ENCODE assay signal across 8 cellular contexts in the genomic region with DNA sequence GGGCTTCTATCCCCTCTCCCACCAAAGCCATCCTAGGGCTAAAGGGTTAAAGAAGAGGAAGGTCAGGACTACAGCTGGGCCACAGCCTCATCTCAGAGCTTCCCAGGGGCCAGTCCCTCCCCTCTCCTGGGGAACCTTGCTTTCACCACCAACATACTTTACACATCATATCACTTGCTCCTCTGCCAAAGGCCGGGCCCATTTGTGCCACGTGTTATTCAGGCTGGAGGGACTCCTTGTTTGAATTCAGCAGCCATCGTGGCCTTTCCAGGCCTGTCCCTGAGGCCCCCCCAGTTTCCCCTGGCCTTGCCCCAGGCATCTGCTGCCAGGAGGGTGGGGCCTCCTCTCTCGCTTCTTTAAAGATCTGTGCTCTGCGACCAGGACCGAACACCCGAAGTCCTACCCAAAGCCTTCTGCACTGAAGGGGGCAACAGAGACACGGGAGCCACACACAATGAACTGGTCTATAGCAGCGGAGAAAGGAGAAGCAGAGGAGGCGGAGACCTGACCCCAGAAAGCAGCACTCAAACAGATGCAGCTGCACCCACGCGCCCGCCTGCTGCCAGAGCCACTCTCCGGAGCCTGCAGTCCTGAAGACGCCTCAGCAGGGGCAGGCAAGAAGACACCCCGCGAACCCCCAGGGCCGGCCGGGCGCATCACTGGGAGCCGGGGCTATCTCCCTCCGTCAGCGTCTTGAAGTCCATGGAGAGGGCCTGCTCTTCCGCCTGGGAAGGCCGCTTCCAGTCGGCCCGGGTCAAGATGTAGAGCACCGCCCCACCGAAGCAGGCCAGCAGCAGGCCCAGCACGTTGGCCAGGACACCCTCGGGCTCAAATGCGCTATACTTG. TPM values are rescaled to one million over a fixed set of nuclear protein-coding genes. Genes with fewer than 3 reads are reported as not detected.
A peak's percentile ranks its signal among the peaks of the same experiment; 100 is the strongest.
DNase-seq lines count a peak whose midpoint lies in the region; ATAC-seq and TF ChIP-seq lines count a peak whose summit lies in the region.

No MANE protein-coding gene starts in this region.

- H3K36me3 ChIP-seq in HEK293 (ENCODE audit: control insufficient read depth in 2 of 2, insufficient read depth in 1 of 2, low read length in 2 of 2), result peaks cover 0 to 6% of the 10 kb centered on the region in 2 experiments; a peak in 1 of 3 replicates
- H3K36me3 ChIP-seq in heart right ventricle, result peaks cover 0 to 5% (median 0%) of the 10 kb centered on the region in 9 donors
- H3K36me3 ChIP-seq in spleen, result peaks cover 0 to 6% (median 0%) of the 10 kb centered on the region in 6 donors

- H3K4me1 ChIP-seq in HEK293 (ENCODE audit: control insufficient read depth, insufficient read depth, low read length) (no peaks in the 10 kb centered on the region; the same call in 1 of the 2 replicates), heart right ventricle (peaks cover 24 to 70% (median 59%) of the 10 kb centered on the region in 9 donors), spleen (peaks cover 0 to 60% (median 40%) of the 10 kb centered on the region in 6 donors)

- H3K27me3 ChIP-seq in heart right ventricle, result no peaks in the 10 kb centered on the region
- H3K27me3 ChIP-seq in spleen (replicated peaks in 1 of 7), result peaks cover 0 to 7% (median 0%) of the 10 kb centered on the region in 7 donors

- H3K36me3 Mint-ChIP-seq in activated CD4-positive, alpha-beta memory T cell treated with anti-CD3 and anti-CD28 coated beads, Interleukin-2, amount 10 ng/mL, durations not matched to agents 7 days and 5 days (ENCODE audit: low read depth), result peaks cover 14% of the 10 kb centered on the region

- peak overlapping the region; percentile 84 for H3K27ac Mint-ChIP-seq in activated CD4-positive, alpha-beta memory T cell treated with anti-CD3 and anti-CD28 coated beads, Interleukin-2, amount 10 ng/mL, durations not matched to agents 7 days and 5 days

- no peak for TF ChIP-seq POLR2A in spleen (IDR thresholded peaks at IDR 0.05)

- peak overlapping the region; percentile 9; the same call in 1 of the 2 replicates for H3K27ac ChIP-seq in HEK293 (ENCODE audit: extremely low read depth, low read depth, low read length)
- peak overlapping the region in 9 of 10 donors; percentile 24 to 79 (median 65) for H3K27ac ChIP-seq in heart right ventricle
- peak overlapping the region in 3 of 8 donors; percentile 39 to 47 (median 42) for H3K27ac ChIP-seq in spleen

- CTCF ChIA-PET in HEK293 (lab: Yijun Ruan, JAX), result interaction anchor here (0.8 to 8.8 kb wide), 10 partner anchors 7 to 178 kb away, joined by 3 to 74 read pairs (median 5); a partner anchor contains a TSS
- CTCF ChIA-PET in activated CD4-positive, alpha-beta memory T cell treated with anti-CD3 and anti-CD28 coated beads, Interleukin-2, amount 10 ng/mL, durations not matched to agents 7 days and 5 days (lab: Charles Lee), result interaction anchor here (0.7 to 3.5 kb wide), 17 partner anchors 8 to 276 kb away, joined by 3 to 33 read pairs (median 6); a partner anchor contains a TSS

- ATAC-seq in heart right ventricle (peak; percentile 75 to 88 (median 84)), HG03135 (IDR thresholded peaks at IDR 0.05; ENCODE audit: unreplicated experiment) (no peak)

- no peak for DNase-seq in activated CD4-positive, alpha-beta memory T cell treated with anti-CD3 and anti-CD28 coated beads, Interleukin-2, amount 10 ng/mL, durations not matched to agents 7 days and 5 days
- DNase-seq in heart right ventricle (peak; percentile 78 to 80), spleen (peak; percentile 76), midbrain (lab: John Stamatoyannopoulos, UW) (no peak), COLO668 (lab: John Stamatoyannopoulos, UW; ENCODE audit: unreplicated experiment) (no peak), UCSD-AML1 (lab: John Stamatoyannopoulos, UW; ENCODE audit: unreplicated experiment) (no peak)

- WGBS in heart right ventricle, 2 donors, result 53 to 61% methylated on average over 32 of the region's 32 CpGs
- 44 to 59% (median 59%) methylated on average over 13 to 32 of the region's 32 CpGs for WGBS in spleen, 5 donors

- H3K9me3 Mint-ChIP-seq in activated CD4-positive, alpha-beta memory T cell treated with anti-CD3 and anti-CD28 coated beads, Interleukin-2, amount 10 ng/mL, durations not matched to agents 7 days and 5 days, result no peaks in the 10 kb centered on the region

- intact Hi-C loops in heart right ventricle (cut with DNase I) (loop anchor here in 1 of 10 donors (2.0 kb wide), 1 partner anchor 45 kb away; no protein-coding TSS in a partner anchor), spleen (cut with DNase I; ENCODE audit: low total_unique reads) (no loop called here)

- no peak overlapping the region for H3K4me3 ChIP-seq in HEK293 (ENCODE audit: low read depth, low read length)
- H3K4me3 ChIP-seq in heart right ventricle, result peak overlapping the region in 3 of 10 donors; percentile 5 to 14 (median 13)
- no peak overlapping the region for H3K4me3 ChIP-seq in spleen

- TF ChIP-seq CTCF in HEK293 (tag by site-specific recombination; IDR thresholded peaks at IDR 0.05) (no peak), heart right ventricle (IDR thresholded peaks at IDR 0.05) (peak in 3 of 9 donors; percentile 2 to 11 (median 3)), spleen (IDR thresholded peaks at IDR 0.05 in 8 of 11, conservative IDR thresholded peaks at IDR 0.05 in 3 of 11) (no peak)

- H3K4me1 Mint-ChIP-seq in activated CD4-positive, alpha-beta memory T cell treated with anti-CD3 and anti-CD28 coated beads, Interleukin-2, amount 10 ng/mL, durations not matched to agents 7 days and 5 days, result peaks cover 66% of the 10 kb centered on the region

- H3K9me3 ChIP-seq in HEK293 (ENCODE audit: control insufficient read depth, insufficient read depth, low read depth, low read length), result no peaks in the 10 kb centered on the region
- no peaks in the 10 kb centered on the region for H3K9me3 ChIP-seq in heart right ventricle
- H3K9me3 ChIP-seq in spleen, result no peaks in the 10 kb centered on the region

- no peaks in the 10 kb centered on the region for H3K27me3 Mint-ChIP-seq in activated CD4-positive, alpha-beta memory T cell treated with anti-CD3 and anti-CD28 coated beads, Interleukin-2, amount 10 ng/mL, durations not matched to agents 7 days and 5 days

- POLR2A ChIA-PET in HEK293 (lab: Yijun Ruan, JAX), result interaction anchor here (1.0 kb wide), 1 partner anchor 10 kb away, joined by 3 read pairs; no protein-coding TSS in a partner anchor
- POLR2A ChIA-PET in activated CD4-positive, alpha-beta memory T cell treated with anti-CD3 and anti-CD28 coated beads, Interleukin-2, amount 10 ng/mL, durations not matched to agents 7 days and 5 days (lab: Charles Lee), result interaction anchor here (2.3 to 3.1 kb wide), 3 partner anchors 12 to 188 kb away, joined by 12 to 30 read pairs (median 13); a partner anchor contains a TSS

- no peak overlapping the region for H3K4me3 Mint-ChIP-seq in activated CD4-positive, alpha-beta memory T cell treated with anti-CD3 and anti-CD28 coated beads, Interleukin-2, amount 10 ng/mL, durations not matched to agents 7 days and 5 days

TF ChIP-seq in HEK293, 187 proteins besides CTCF, POLR2A, EP300 and RAD21:
- TF ChIP-seq ZFP69B (tag by site-specific recombination; IDR thresholded peaks at IDR 0.05), result 0 out of 2 replicates have a peak, but pooled peaks have one; percentile 35
- peak; percentile 47; the same call in 1 of the 2 replicates for TF ChIP-seq EGR2 (tag by site-specific recombination; IDR thresholded peaks at IDR 0.05; ENCODE audit: low read depth)
- TF ChIP-seq ZFHX2 (tag by site-specific recombination; conservative IDR thresholded peaks at IDR 0.05), result peak; percentile 54
- no peak for TF ChIP-seq ZNF2 (tag by site-specific recombination; IDR thresholded peaks at IDR 0.05)
- TF ChIP-seq, protein P1, sequence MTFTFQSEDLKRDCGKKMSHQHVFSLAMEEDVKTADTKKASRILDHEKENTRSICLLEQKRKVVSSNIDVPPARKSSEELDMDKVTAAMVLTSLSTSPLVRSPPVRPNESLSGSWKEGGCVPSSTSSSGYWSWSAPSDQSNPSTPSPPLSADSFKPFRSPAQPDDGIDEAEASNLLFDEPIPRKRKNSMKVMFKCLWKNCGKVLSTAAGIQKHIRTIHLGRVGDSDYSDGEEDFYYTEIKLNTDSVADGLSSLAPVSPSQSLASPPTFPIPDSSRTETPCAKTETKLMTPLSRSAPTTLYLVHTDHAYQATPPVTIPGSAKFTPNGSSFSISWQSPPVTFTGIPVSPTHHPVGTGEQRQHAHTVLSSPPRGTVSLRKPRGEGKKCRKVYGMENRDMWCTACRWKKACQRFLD (tag by site-specific recombination; IDR thresholded peaks at IDR 0.05), result no peak

RNA-seq across cellular contexts. Expression of a gene that starts 12.1 kb away (rescaled TPM):
- 10 to 100 TPM; 28.9 to 30.3 TPM for total RNA-seq in activated CD4-positive, alpha-beta memory T cell treated with anti-CD3 and anti-CD28 coated beads, Interleukin-2, amount 10 ng/mL, durations not matched to agents 7 days and 5 days
- total RNA-seq in heart right ventricle (10 to 100 TPM in 4 of 10 donors, 1 to 10 TPM in 6; 5.5 to 22.8 (median 8.5) TPM), spleen (10 to 100 TPM; 10.1 to 36.4 (median 13.6) TPM)
- polyA plus RNA-seq in heart right ventricle (10 to 100 TPM in 1 of 2 donors, 1 to 10 TPM in 1; 7.8 to 12.2 TPM), spleen (1 to 10 TPM; 2.6 to 6.6 (median 4.0) TPM)

RNA-seq across cellular contexts. Expression of a gene that starts 42.9 kb away (rescaled TPM):
- 10 to 100 TPM; 10.6 to 12.2 TPM for total RNA-seq in activated CD4-positive, alpha-beta memory T cell treated with anti-CD3 and anti-CD28 coated beads, Interleukin-2, amount 10 ng/mL, durations not matched to agents 7 days and 5 days
- total RNA-seq in heart right ventricle, result 10 to 100 TPM in 9 of 10 donors, 1 to 10 TPM in 1; 2.0 to 25.8 (median 13.2) TPM
- 10 to 100 TPM in 1 of 2 donors, 1 to 10 TPM in 1; 3.0 to 10.1 TPM for polyA plus RNA-seq in heart right ventricle
- total RNA-seq in spleen, result 10 to 100 TPM in 4 of 7 donors, 1 to 10 TPM in 3; 6.1 to 17.3 (median 10.1) TPM
- polyA plus RNA-seq in spleen, result 1 to 10 TPM in 2 of 3 donors, under 1 TPM in 1; 0.61 to 5.1 (median 1.3) TPM

Comparison
In these comparisons a context has a peak if more than half of its experiments do, and no peak if none do; other contexts are left out.
1. DNase-seq: peak in heart right ventricle (2 of 2) and spleen (single experiment); none in activated CD4-positive, alpha-beta memory T cell treated with anti-CD3 and anti-CD28 coated beads, Interleukin-2, amount 10 ng/mL, durations not matched to agents 7 days and 5 days (single experiment), midbrain (single experiment), COLO668 (single experiment) and UCSD-AML1 (single experiment).